ENCODE assay signal across 9 cellular contexts in the genomic region with DNA sequence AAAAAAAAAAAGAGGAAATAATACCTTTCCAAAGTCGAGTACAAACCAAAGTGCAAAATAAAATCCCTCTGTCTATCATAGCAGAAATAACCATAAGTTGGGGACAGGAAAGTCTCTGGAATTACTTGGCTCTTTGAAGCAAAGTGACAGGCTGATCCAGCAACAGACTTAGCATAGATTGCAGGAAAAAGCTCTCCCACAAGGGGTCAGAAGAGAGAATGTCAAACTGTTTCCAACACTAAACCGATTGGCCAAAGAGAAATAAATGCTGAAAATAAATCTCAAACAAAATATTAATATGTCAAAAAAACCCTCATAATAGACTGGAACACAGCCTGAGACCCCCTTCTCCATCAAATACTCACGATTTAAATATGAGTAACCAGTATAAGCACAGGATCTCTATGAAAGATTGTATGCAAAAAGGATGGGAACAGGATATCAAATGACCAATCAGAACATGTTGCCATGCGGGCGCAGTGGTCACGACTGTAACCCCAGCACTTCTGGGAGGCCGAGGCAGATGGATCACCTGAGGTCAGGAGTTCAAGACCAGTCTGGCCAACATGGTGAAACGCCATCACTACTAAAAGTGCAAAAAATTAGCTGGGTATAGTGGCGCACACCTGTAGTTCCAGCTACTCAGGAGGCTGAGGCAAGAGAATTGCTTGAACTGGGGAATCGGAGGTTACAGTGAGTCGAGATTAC.
DNase-seq lines count a peak whose midpoint lies in the region; ATAC-seq, FAIRE-seq and TF ChIP-seq lines count a peak whose summit lies in the region.
"Had no signal": no experiment of that assay in that cellular context is flagged by ENCODE, and none has a peak within 500 bp of the region (broad histone marks: within the 10 kb centered on the region; RNA-seq: fewer than 3 reads in every experiment).

No MANE protein-coding gene starts in this region.

- H3K4me1 ChIP-seq in endodermal cell (ENCODE audit: control insufficient read depth, insufficient read depth, low read length): no peaks in the 10 kb centered on the region
- H3K4me1 ChIP-seq in left lung: no peaks in the 10 kb centered on the region

- no peak for FAIRE-seq in urothelium cell line (lab: Jason Lieb, UNC)

- no peaks in the 10 kb centered on the region for H3K27me3 ChIP-seq in endodermal cell (ENCODE audit: control insufficient read depth, insufficient read depth, low read length, poor library complexity, severe bottlenecking)
- no peaks in the 10 kb centered on the region for H3K27me3 ChIP-seq in left lung

- H3K9me3 ChIP-seq in endodermal cell (ENCODE audit: control insufficient read depth, low read length) (peaks cover 15% of the 10 kb centered on the region), left lung (no peaks in the 10 kb centered on the region)

- no peak overlapping the region for H3K9ac ChIP-seq in endodermal cell (ENCODE audit: extremely low read depth, low read length, poor library complexity, severe bottlenecking)

- H3K27ac Mint-ChIP-seq in endodermal cell: no peak overlapping the region
- H3K27ac Mint-ChIP-seq: brain had no signal

- intact Hi-C loops in left lung (cut with DNase I): no loop called here

- TF ChIP-seq CTCF in endodermal cell (conservative IDR thresholded peaks at IDR 0.05) (peak; percentile 74), left lung (IDR thresholded peaks at IDR 0.05) (peak in 1 of 2 donors; percentile 34)

- whole genome bisulfite sequencing in endodermal cell (ENCODE audit: insufficient coverage in 1 of 2, insufficient read length in 1 of 2), 2 experiments: 92 to 93% methylated on average over 7 to 11 of the region's 11 CpGs

- no peak overlapping the region for H3K27ac ChIP-seq in endodermal cell (ENCODE audit: low read depth, low read length)
- no peak overlapping the region for H3K27ac ChIP-seq in left lung

- H3K4me3 ChIP-seq in endodermal cell (ENCODE audit: low read length) (no peak overlapping the region), left lung (no peak overlapping the region)

- H3K4me3 Mint-ChIP-seq in endodermal cell: no peak overlapping the region
- H3K4me3 Mint-ChIP-seq: brain had no signal

- peak; percentile 8 for DNase-seq in stimulated activated CD4-positive, alpha-beta T cell treated with anti-CD3 and anti-CD28 coated beads, Interleukin-4, amount 100 ng/mL, for 24 hours
- DNase-seq in stimulated activated CD4-positive, alpha-beta T cell treated with anti-CD3 and anti-CD28 coated beads, Interleukin-4, amount 100 ng/mL, for 4 hours: no peak
- peak; percentile 36 for DNase-seq in NAMALWA (ENCODE audit: low spot score)
- no peak for DNase-seq in endodermal cell
- DNase-seq in urothelium cell line (ENCODE audit: low spot score): peak; percentile 41
- DNase-seq in left lung: no peak
- DNase-seq in HCEC 1CT: no peak

- ATAC-seq in GM21528 (IDR thresholded peaks at IDR 0.05; ENCODE audit: low FRiP score, unreplicated experiment) (no peak), left lung (no peak)

- no peaks in the 10 kb centered on the region for H3K27me3 Mint-ChIP-seq in endodermal cell (ENCODE audit: insufficient read depth)
- H3K27me3 Mint-ChIP-seq: brain had no signal

- no peaks in the 10 kb centered on the region for H3K36me3 ChIP-seq in endodermal cell (ENCODE audit: control insufficient read depth, insufficient read depth, low read length)
- H3K36me3 ChIP-seq in left lung: no peaks in the 10 kb centered on the region

- H3K36me3 Mint-ChIP-seq in endodermal cell (ENCODE audit: low read depth): no peaks in the 10 kb centered on the region
- H3K36me3 Mint-ChIP-seq: brain had no signal

- H3K9me3 Mint-ChIP-seq in endodermal cell: peaks cover 9% of the 10 kb centered on the region

- H3K4me1 Mint-ChIP-seq in endodermal cell: peaks cover 11% of the 10 kb centered on the region
- H3K4me1 Mint-ChIP-seq: brain had no signal

Comparison
In these comparisons a context has a peak if more than half of its experiments do, and no peak if none do; other contexts are left out.
1. DNase-seq: peak in stimulated activated CD4-positive, alpha-beta T cell treated with anti-CD3 and anti-CD28 coated beads, Interleukin-4, amount 100 ng/mL, for 24 hours (single experiment), NAMALWA (single experiment) and urothelium cell line (single experiment); none in stimulated activated CD4-positive, alpha-beta T cell treated with anti-CD3 and anti-CD28 coated beads, Interleukin-4, amount 100 ng/mL, for 4 hours (0 of 2), endodermal cell (single experiment), left lung (0 of 2) and HCEC 1CT (single experiment).